14 cellular contexts compared by ENCODE assay signal in the genomic region with DNA sequence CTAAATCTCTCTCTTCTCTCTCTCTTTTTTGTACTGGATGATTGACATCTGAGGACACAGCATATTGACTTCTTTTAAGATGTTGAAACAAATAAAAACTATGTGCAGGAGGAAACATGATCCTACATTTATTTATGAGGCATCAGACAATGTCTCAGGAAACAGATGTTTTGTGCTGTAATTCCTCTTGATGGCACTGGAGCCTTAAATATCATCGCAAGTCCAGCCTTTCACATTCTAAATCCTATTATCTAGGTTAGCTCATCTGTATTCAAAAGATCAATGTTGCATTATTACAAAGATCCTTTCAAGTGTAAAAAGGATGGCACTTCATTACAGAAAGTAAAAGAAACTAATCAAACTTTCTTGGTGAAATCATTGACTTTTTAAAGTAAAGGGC.
DNase-seq lines count a peak whose midpoint lies in the region; ATAC-seq and TF ChIP-seq lines count a peak whose summit lies in the region.
"Had no signal": no experiment of that assay in that cellular context is flagged by ENCODE, and none has a peak within 500 bp of the region (broad histone marks: within the 10 kb centered on the region; RNA-seq: fewer than 3 reads in every experiment).

No MANE protein-coding gene starts in this region.

- TF ChIP-seq CTCF in A673 (conservative IDR thresholded peaks at IDR 0.05; ENCODE audit: low read depth, low read length) (peak; percentile 60), GM23338 (conservative IDR thresholded peaks at IDR 0.05; ENCODE audit: low read depth in 2 of 2) (peak; percentile 58 to 70), Panc1 (IDR thresholded peaks at IDR 0.05) (peak; percentile 15; the same call in 1 of the 2 replicates), fibroblast of mammary gland (conservative IDR thresholded peaks at IDR 0.05; ENCODE audit: control insufficient read depth, insufficient read depth, low read depth, low read length) (peak; percentile 29), PC-9 (conservative IDR thresholded peaks at IDR 0.05) (no peak), MM.1S (IDR thresholded peaks at IDR 0.05; ENCODE audit: low read length) (no peak)

- DNase-seq in A673 (ENCODE audit: low spot score) (peak; percentile 62), GM23338 (ENCODE audit: low spot score) (no peak), Panc1 (ENCODE audit: low read depth, low spot score) (no peak), fibroblast of mammary gland (ENCODE audit: low read depth) (peak; percentile 61), PC-9 (no peak), MM.1S (no peak)
- DNase-seq: activated CD8-positive, alpha-beta memory T cell treated with anti-CD3 and anti-CD28 coated beads, Interleukin-2, amount 50 U/mL, for 4 hours; CD8-positive, alpha-beta T cell; stimulated activated naive CD8-positive, alpha-beta T cell treated with anti-CD3 and anti-CD28 coated beads, Interleukin-15, Interleukin-2, amounts not matched to agents 100 U/mL and 50 U/mL, for 24 hours had no signal

- H2AFZ ChIP-seq in GM23338 (no peak overlapping the region), PC-9 (no peak overlapping the region), MM.1S (ENCODE audit: low read length) (no peak overlapping the region)

- no peak overlapping the region for H3K4me3 Mint-ChIP-seq in GM23338
- H3K4me3 Mint-ChIP-seq: CD8-positive, alpha-beta T cell had no signal

- H4K20me1 ChIP-seq in GM23338 (replicated peaks; ENCODE audit: insufficient read depth) (no peaks in the 10 kb centered on the region), PC-9 (ENCODE audit: insufficient read depth) (no peaks in the 10 kb centered on the region), MM.1S (ENCODE audit: insufficient read depth, low read length) (no peaks in the 10 kb centered on the region)

- in situ Hi-C loops in Panc1 (cut with HindIII; ENCODE audit: low pct_unique_long_range_greater_than_20kb, low sequenced_read_pairs), result no loop called here

- no TSS peak for BruUV-seq in A673 (replicated peaks; lab: Mats Ljungman, UMichigan)
- BruUV-seq in Panc1 (replicated peaks; lab: Mats Ljungman, UMichigan), result no TSS peak
- BruUV-seq in PC-9 (replicated peaks; lab: Mats Ljungman, UMichigan), result no TSS peak

- H3K27ac ChIP-seq in A673 (ENCODE audit: low read depth, low read length, poor library complexity, severe bottlenecking) (no peak overlapping the region), GM23338 (ENCODE audit: low read depth) (no peak overlapping the region), Panc1 (ENCODE audit: low read length) (no peak overlapping the region), PC-9 (no peak overlapping the region), MM.1S (ENCODE audit: low read length) (no peak overlapping the region)
- H3K27ac ChIP-seq: KMS-11, skin epidermis had no signal

- no peaks in the 10 kb centered on the region for H3K36me3 ChIP-seq in A673 (ENCODE audit: insufficient read depth, low read length, poor library complexity, severe bottlenecking)
- H3K36me3 ChIP-seq in GM23338 (ENCODE audit: insufficient read depth), result no peaks in the 10 kb centered on the region
- H3K36me3 ChIP-seq in Panc1 (ENCODE audit: control insufficient read depth, insufficient read depth, low read length), result no peaks in the 10 kb centered on the region
- no peaks in the 10 kb centered on the region for H3K36me3 ChIP-seq in PC-9 (ENCODE audit: low read depth)
- H3K36me3 ChIP-seq in MM.1S (replicated peaks; ENCODE audit: insufficient read depth, low read length), result no peaks in the 10 kb centered on the region

- ATAC-seq in GM23338 (no peak), Panc1 (no peak), HG03139 (IDR thresholded peaks at IDR 0.05; ENCODE audit: unreplicated experiment) (no peak), HG02870 (IDR thresholded peaks at IDR 0.05; ENCODE audit: unreplicated experiment) (no peak)
- ATAC-seq: CD8-positive, alpha-beta T cell; left lobe of liver; stimulated activated naive CD8-positive, alpha-beta T cell treated with anti-CD3 and anti-CD28 coated beads, Interleukin-15, Interleukin-2, amounts not matched to agents 100 U/mL and 50 U/mL, for 24 hours had no signal

- H3K36me3 Mint-ChIP-seq in GM23338 (ENCODE audit: low read depth), result no peaks in the 10 kb centered on the region
- H3K36me3 Mint-ChIP-seq: CD8-positive, alpha-beta T cell had no signal

- no peak overlapping the region for H3K27ac Mint-ChIP-seq in GM23338
- H3K27ac Mint-ChIP-seq: CD8-positive, alpha-beta T cell had no signal

- H3K9me2 ChIP-seq in GM23338 (ENCODE audit: insufficient read depth) (no peaks in the 10 kb centered on the region), PC-9 (ENCODE audit: insufficient read depth) (no peaks in the 10 kb centered on the region), MM.1S (replicated peaks; ENCODE audit: insufficient read depth, low read length) (no peaks in the 10 kb centered on the region)

- H3K27me3 ChIP-seq in A673 (replicated peaks; ENCODE audit: insufficient read depth, low read depth, low read length, poor library complexity) (peaks cover 31% of the 10 kb centered on the region), GM23338 (ENCODE audit: insufficient read depth) (peaks cover 32% of the 10 kb centered on the region), Panc1 (ENCODE audit: control insufficient read depth, insufficient read depth, low read length) (peaks cover 33% of the 10 kb centered on the region), PC-9 (ENCODE audit: insufficient read depth, low read depth) (peaks cover 56% of the 10 kb centered on the region), MM.1S (replicated peaks; ENCODE audit: insufficient read depth, low read length) (no peaks in the 10 kb centered on the region)

- peaks cover 38% of the 10 kb centered on the region for H3K4me1 Mint-ChIP-seq in GM23338

- H3K9ac ChIP-seq in MM.1S (ENCODE audit: low read length), result no peak overlapping the region
- H3K9ac ChIP-seq: KMS-11 had no signal

- peaks cover 30% of the 10 kb centered on the region for H3K27me3 Mint-ChIP-seq in GM23338 (ENCODE audit: insufficient read depth, low read depth, poor library complexity)

- H3K4me1 ChIP-seq in A673 (ENCODE audit: insufficient read depth, low read length, poor library complexity, severe bottlenecking) (peaks cover 27% of the 10 kb centered on the region), GM23338 (ENCODE audit: insufficient read depth) (peaks cover 40% of the 10 kb centered on the region), Panc1 (ENCODE audit: control insufficient read depth, insufficient read depth, low read length) (peaks cover 8% of the 10 kb centered on the region), PC-9 (replicated peaks; ENCODE audit: insufficient read depth) (no peaks in the 10 kb centered on the region), MM.1S (ENCODE audit: low read length) (no peaks in the 10 kb centered on the region)

- H3K9me3 ChIP-seq in A673 (ENCODE audit: low read depth, low read length, poor library complexity, severe bottlenecking), result no peaks in the 10 kb centered on the region
- no peaks in the 10 kb centered on the region for H3K9me3 ChIP-seq in Panc1 (ENCODE audit: control insufficient read depth, insufficient read depth, low read depth, low read length)
- no peaks in the 10 kb centered on the region for H3K9me3 ChIP-seq in PC-9 (ENCODE audit: insufficient read depth, low read depth)
- no peaks in the 10 kb centered on the region for H3K9me3 ChIP-seq in MM.1S (replicated peaks; ENCODE audit: insufficient read depth, low read length)

- POLR2A ChIA-PET in A673 (lab: Charles Lee; ENCODE audit: low non-redundant PET), result no interaction called here
- POLR2A ChIA-PET in Panc1 (lab: Charles Lee), result no interaction called here
- POLR2A ChIA-PET in PC-9 (lab: Charles Lee; ENCODE audit: unreplicated experiment), result no interaction called here

- CTCF ChIA-PET in A673 (lab: Charles Lee) (interaction anchor here (1.0 kb wide), 1 partner anchor 935 kb away, joined by 4 read pairs; no protein-coding TSS in a partner anchor), Panc1 (lab: Charles Lee) (no interaction called here), PC-9 (lab: Charles Lee) (no interaction called here)

- intact Hi-C loops in A673 (cut with micrococcal nuclease; ENCODE audit: unreplicated experiment), result loop anchor here (1.0 to 10.0 kb wide), 7 partner anchors 123 to 1928 kb away; no protein-coding TSS in a partner anchor
- intact Hi-C loops in Panc1 (cut with micrococcal nuclease; ENCODE audit: unreplicated experiment), result loop anchor here (5.0 to 10.0 kb wide), 4 partner anchors 443 to 1636 kb away; no protein-coding TSS in a partner anchor
- intact Hi-C loops in PC-9 (cut with micrococcal nuclease; ENCODE audit: unreplicated experiment), result loop anchor here (10.0 kb wide), 1 partner anchor 906 kb away; no protein-coding TSS in a partner anchor

- no peak overlapping the region for H3K4me2 ChIP-seq in GM23338
- no peak overlapping the region for H3K4me2 ChIP-seq in PC-9
- no peak overlapping the region for H3K4me2 ChIP-seq in MM.1S (ENCODE audit: low read depth, low read length)
- H3K4me2 ChIP-seq: KMS-11 had no signal

- H3F3A ChIP-seq in GM23338 (replicated peaks; ENCODE audit: low read depth), result peaks cover 11% of the 10 kb centered on the region
- H3F3A ChIP-seq in PC-9 (ENCODE audit: insufficient read depth, low read depth), result no peaks in the 10 kb centered on the region
- H3F3A ChIP-seq in MM.1S (ENCODE audit: insufficient read depth, low read length), result no peaks in the 10 kb centered on the region

- H3K79me2 ChIP-seq in GM23338 (replicated peaks; ENCODE audit: insufficient read depth), result no peaks in the 10 kb centered on the region
- H3K79me2 ChIP-seq in PC-9 (ENCODE audit: low read depth), result no peaks in the 10 kb centered on the region
- H3K79me2 ChIP-seq in MM.1S (ENCODE audit: low read length), result no peaks in the 10 kb centered on the region

- H3K4me3 ChIP-seq in A673 (ENCODE audit: low read depth, low read length, poor library complexity, severe bottlenecking), result no peak overlapping the region
- no peak overlapping the region for H3K4me3 ChIP-seq in GM23338
- H3K4me3 ChIP-seq in Panc1 (ENCODE audit: low read depth in 2 of 2, low read length in 2 of 2), result no peak overlapping the region
- H3K4me3 ChIP-seq in fibroblast of mammary gland (ENCODE audit: control insufficient read depth, low read depth, low read length), result no peak overlapping the region
- no peak overlapping the region for H3K4me3 ChIP-seq in PC-9
- H3K4me3 ChIP-seq in MM.1S (ENCODE audit: low read length), result no peak overlapping the region
- H3K4me3 ChIP-seq: skin epidermis had no signal

- no peaks in the 10 kb centered on the region for H3K9me3 Mint-ChIP-seq in GM23338
- H3K9me3 Mint-ChIP-seq: CD8-positive, alpha-beta T cell had no signal

TF ChIP-seq in GM23338, 12 proteins besides CTCF, POLR2A, EP300 and RAD21 (continues in another document):
- no peak for TF ChIP-seq EZH2phosphoT487 (IDR thresholded peaks at IDR 0.05; ENCODE audit: unreplicated experiment)

Comparison
In these comparisons a context has a peak if more than half of its experiments do, and no peak if none do; other contexts are left out.
1. DNase-seq: peak in A673 (single experiment) and fibroblast of mammary gland (single experiment); none in GM23338 (single experiment), Panc1 (single experiment), PC-9 (0 of 2) and MM.1S (single experiment).
2. CTCF ChIP-seq: peak in A673 (single experiment), GM23338 (2 of 2), Panc1 (single experiment) and fibroblast of mammary gland (single experiment); none in PC-9 (single experiment) and MM.1S (single experiment).